In the genomic region with DNA sequence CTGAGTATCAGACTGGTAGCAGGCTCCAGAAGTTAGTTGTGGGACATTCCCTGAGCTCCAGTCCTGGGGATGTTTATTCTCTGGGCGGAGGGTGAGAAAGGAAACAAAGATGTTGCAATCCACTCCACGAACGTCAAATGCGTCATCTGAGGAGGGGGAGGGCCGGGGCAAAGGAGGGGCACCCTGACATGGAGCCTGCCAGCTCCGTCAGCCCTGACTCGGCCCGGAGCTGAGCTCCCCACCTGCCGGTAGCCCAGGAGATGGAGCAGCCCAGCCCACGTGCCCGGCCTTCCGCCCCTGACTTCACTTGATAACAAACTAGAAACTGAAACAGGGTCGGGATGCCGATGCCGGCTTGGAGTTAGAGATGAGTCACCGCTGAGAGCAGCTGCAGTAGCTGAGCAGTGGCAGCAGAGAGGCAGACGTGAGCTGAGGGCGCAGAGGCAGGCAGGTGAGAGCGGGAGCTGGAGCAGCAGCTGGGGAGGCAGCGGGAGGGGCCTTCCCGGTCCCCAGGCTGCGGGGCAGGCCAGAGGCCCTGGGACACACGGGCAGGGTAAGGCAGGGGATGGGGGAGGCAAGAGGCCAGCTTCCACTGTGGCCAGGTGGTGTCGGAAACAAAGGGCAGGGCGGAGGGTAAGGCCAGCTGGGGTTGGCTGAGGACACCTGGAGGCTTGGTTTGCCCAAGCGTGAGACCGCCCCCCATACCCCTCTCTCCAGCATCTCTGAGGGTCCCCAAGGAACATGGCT, we compare ENCODE assay signal across 8 cellular contexts. TPM values are rescaled to one million over a fixed set of nuclear protein-coding genes. Genes with fewer than 3 reads are reported as not detected.
DNase-seq lines count a peak whose midpoint lies in the region; ATAC-seq, FAIRE-seq and TF ChIP-seq lines count a peak whose summit lies in the region.

A gene (plus strand): TSS at position 391 of the 747 bp plus-strand sequence. CDS start 351 bp downstream, at position 742.

- no peaks in the 10 kb centered on the region for H3K9me3 ChIP-seq in kidney (ENCODE audit: control insufficient read depth in 1 of 2, low read length in 2 of 2)

- FAIRE-seq in kidney (lab: Jason Lieb, UNC), result no peak

- H3K9ac ChIP-seq in kidney (ENCODE audit: low read length in 2 of 2), result peak within 1 kb of the TSS; percentile 17 to 43

- peak within 1 kb of the TSS; percentile 37 to 58 for H3K4me3 ChIP-seq in kidney (ENCODE audit: low read length in 2 of 2)

- peaks cover 13 to 14% of the 10 kb centered on the region in 2 donors for H3K4me1 ChIP-seq in kidney (ENCODE audit: control insufficient read depth in 1 of 2, insufficient read depth in 1 of 2, low read depth in 1 of 2, low read length in 2 of 2)

- ATAC-seq in GM18868 (IDR thresholded peaks at IDR 0.05; ENCODE audit: unreplicated experiment) (peak; percentile 74), HG03103 (IDR thresholded peaks at IDR 0.05; ENCODE audit: low read depth, unreplicated experiment) (peak; percentile 64)

- peak; percentile 43 for TF ChIP-seq CTCF in kidney (IDR thresholded peaks at IDR 0.05; ENCODE audit: borderline replicate concordance, extremely low read depth, insufficient read depth)

- peak within 1 kb of the TSS; percentile 74 to 88 for H3K27ac ChIP-seq in kidney (ENCODE audit: low read depth in 2 of 2, low read length in 2 of 2)

- intact Hi-C loops in kidney (cut with DNase I), result no loop called here

- DNase-seq in AG08395 (ENCODE audit: low spot score), result peak; percentile 97
- DNase-seq in NCI-H345 (lab: John Stamatoyannopoulos, UW), result peak; percentile 78
- peak; percentile 88 for DNase-seq in activated CD4-positive, CD25-positive, alpha-beta regulatory T cell treated with anti-CD3 and anti-CD28 coated beads, Interleukin-2, amount 50 U/mL, for 72 hours
- peak; percentile 59 for DNase-seq in cerebellar cortex (ENCODE audit: low spot score)
- DNase-seq in kidney, result peak; percentile 99
- peak; percentile 93 to 96 for DNase-seq in stimulated activated CD4-positive, alpha-beta T cell treated with anti-CD3 and anti-CD28 coated beads, Interleukin-15, amount 100 ng/mL, for 48 hours (ENCODE audit: low read depth in 2 of 2)

- no peaks in the 10 kb centered on the region for H3K36me3 ChIP-seq in kidney (ENCODE audit: control insufficient read depth in 1 of 2, insufficient read depth in 2 of 2, low read length in 2 of 2)

RNA-seq across cellular contexts. Expression of the gene that starts here (rescaled TPM):
- total RNA-seq in kidney, result 25.5 TPM
- polyA plus RNA-seq in kidney (ENCODE audit: insufficient read depth, low read depth, low replicate concordance), result 7.3 TPM

Comparison
In these comparisons a context has a peak if more than half of its experiments do, and no peak if none do; other contexts are left out.
1. Peak in every context shown above with its lines: DNase-seq, ATAC-seq, H3K4me3 ChIP-seq and H3K27ac ChIP-seq.